8 cellular contexts compared by ENCODE assay signal in the genomic region with DNA sequence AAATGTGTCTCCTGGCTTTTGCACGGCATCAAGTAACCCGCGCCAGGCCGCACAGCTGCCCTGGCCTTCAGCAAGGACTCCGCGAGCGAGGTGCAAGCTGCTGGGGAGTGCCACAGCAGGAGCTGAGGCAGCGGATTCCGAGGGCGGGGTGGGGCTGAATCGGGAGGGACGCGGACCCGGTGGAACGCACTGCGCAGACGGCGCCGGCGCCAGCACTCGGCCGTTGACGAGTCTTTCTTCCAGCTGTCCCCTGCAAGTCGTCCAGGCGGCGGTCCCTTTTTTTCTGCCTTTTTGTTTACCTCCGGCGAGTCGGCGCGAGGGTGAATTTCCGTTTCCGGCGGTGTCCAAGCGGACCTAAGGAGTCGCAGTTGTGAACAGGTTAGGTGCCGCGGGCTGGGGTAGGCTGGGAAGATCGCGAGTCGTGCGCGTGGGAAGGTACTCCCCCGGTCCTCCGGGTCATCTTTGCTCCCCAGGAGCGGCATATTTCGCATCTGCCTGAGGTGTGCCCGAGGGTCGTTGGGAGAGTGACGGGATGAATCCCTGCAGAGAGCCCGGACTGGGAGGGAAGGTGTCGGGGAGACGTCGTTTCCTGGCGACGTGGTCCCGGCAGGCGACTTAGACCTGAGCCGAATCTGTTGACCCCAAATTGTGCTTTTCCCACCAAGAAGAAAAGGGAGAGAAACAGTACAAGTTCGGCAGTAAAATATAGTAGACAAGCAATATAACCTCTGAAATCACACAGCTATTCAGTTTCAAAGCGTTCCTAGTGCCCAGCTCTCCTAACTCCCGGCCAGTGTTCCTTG.
DNase-seq lines count a peak whose midpoint lies in the region; ATAC-seq and TF ChIP-seq lines count a peak whose summit lies in the region.
"Not testable (repeated sequence)": the region's sequence is repeated elsewhere in the genome, so short reads cannot be mapped to it uniquely, and the experiment has no call there.

No MANE protein-coding gene starts in this region.

- not testable (repeated sequence) for H3K4me1 ChIP-seq in Peyer's patch; mucosa of stomach (ENCODE audit: control insufficient read depth, insufficient read depth, low read length)

- peak; percentile 61 for ATAC-seq in GM21576 (IDR thresholded peaks at IDR 0.05; ENCODE audit: unreplicated experiment)

- H3K9me3 Mint-ChIP-seq in IgD-negative memory B cell, result not testable (repeated sequence)

- not testable (repeated sequence) for H3K4me1 Mint-ChIP-seq in IgD-negative memory B cell

- H3K9me3 ChIP-seq in Peyer's patch; mucosa of stomach (ENCODE audit: control insufficient read depth, low read length): not testable (repeated sequence)

- peak; percentile 80 for DNase-seq in D341Med (ENCODE audit: low spot score)
- peak; percentile 64 to 83 (median 82) for DNase-seq in Peyer's patch
- peak; percentile 34 to 43 for DNase-seq in activated T-helper 1 cell treated with anti-CD3 and anti-CD28 coated beads, Interleukin-2, amount 50 U/mL, for 16 hours (ENCODE audit: low read depth in 1 of 2, low spot score in 1 of 2)
- peak; percentile 61 for DNase-seq in fibroblast of mammary gland (ENCODE audit: low read depth)
- peak; percentile 57 to 61 for DNase-seq in stimulated activated CD8-positive, alpha-beta memory T cell treated with anti-CD3 and anti-CD28 coated beads, Interleukin-15, amount 100 ng/mL, for 48 hours (ENCODE audit: low read depth in 2 of 2)

- TF ChIP-seq POLR2A in Peyer's patch (IDR thresholded peaks at IDR 0.05), result peak in 1 of 2 donors; percentile 39

- not testable (repeated sequence) for H3K36me3 Mint-ChIP-seq in IgD-negative memory B cell

- H3K27me3 ChIP-seq in Peyer's patch; mucosa of stomach (ENCODE audit: control insufficient read depth, insufficient read depth, low read length): not testable (repeated sequence)

- H3K4me3 ChIP-seq in Peyer's patch (peak overlapping the region; percentile 53 to 60 (median 58)), fibroblast of mammary gland (ENCODE audit: control insufficient read depth, low read depth, low read length) (peak overlapping the region; percentile 68), mucosa of stomach (ENCODE audit: low read length) (peak overlapping the region; percentile 69)

- not testable (repeated sequence) for H3K27me3 Mint-ChIP-seq in IgD-negative memory B cell

- H3K4me3 Mint-ChIP-seq in IgD-negative memory B cell, result peak overlapping the region; percentile 59 to 99 (median 94)

- H3K27ac Mint-ChIP-seq in IgD-negative memory B cell, result peak overlapping the region in 1 of 3 donors; percentile 92

- peak overlapping the region; percentile 58 to 80 (median 70) for H3K27ac ChIP-seq in Peyer's patch

- H3K36me3 ChIP-seq in Peyer's patch; mucosa of stomach (ENCODE audit: control insufficient read depth, insufficient read depth, low read length): not testable (repeated sequence)

- not testable (repeated sequence) for TF ChIP-seq CTCF in Peyer's patch (IDR thresholded peaks at IDR 0.05); fibroblast of mammary gland (conservative IDR thresholded peaks at IDR 0.05; ENCODE audit: control insufficient read depth, insufficient read depth, low read depth, low read length)

- H3K9ac ChIP-seq in mucosa of stomach (ENCODE audit: low read length), result peak overlapping the region; percentile 63

Comparison
In these comparisons a context has a peak if more than half of its experiments do, and no peak if none do; other contexts are left out.
1. Peak in every context shown above with its lines: DNase-seq, ATAC-seq, H3K4me3 ChIP-seq and H3K27ac ChIP-seq.